Comparison of ENCODE assay signal across 8 cellular contexts in the genomic region with DNA sequence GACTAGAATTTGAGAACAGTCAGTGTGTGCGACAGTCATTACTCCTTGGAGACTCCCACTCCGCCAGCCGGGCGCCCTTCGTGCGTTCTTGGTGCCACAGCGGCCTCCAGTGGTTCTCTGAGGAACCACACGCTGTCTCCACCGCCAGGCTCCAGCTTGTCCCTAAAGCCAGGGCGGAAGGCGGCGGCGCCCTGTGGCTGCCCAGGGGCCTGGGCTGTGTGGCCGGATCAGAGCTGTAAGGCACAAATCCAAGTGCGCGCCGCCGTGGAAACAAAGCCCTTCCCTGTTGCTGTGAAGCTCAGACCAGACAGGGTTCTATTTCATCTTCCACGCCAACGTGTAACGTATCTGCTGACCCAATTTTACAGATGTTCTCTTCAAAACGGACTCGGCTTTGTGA. TPM values are rescaled to one million over a fixed set of nuclear protein-coding genes. Genes with fewer than 3 reads are reported as not detected.
DNase-seq lines count a peak whose midpoint lies in the region; ATAC-seq and TF ChIP-seq lines count a peak whose summit lies in the region.

No MANE protein-coding gene starts in this region.

- peaks cover 0 to 12% (median 6%) of the 10 kb centered on the region in 3 donors for H3K27me3 Mint-ChIP-seq in CD14-positive monocyte (ENCODE audit: low read depth in 3 of 3)

- ATAC-seq in GM19351 (IDR thresholded peaks at IDR 0.05; ENCODE audit: unreplicated experiment) (peak; percentile 95), HG03432 (IDR thresholded peaks at IDR 0.05; ENCODE audit: unreplicated experiment) (peak; percentile 97)

- no peak overlapping the region for H3K4me3 Mint-ChIP-seq in CD14-positive monocyte

- peak; percentile 75 for TF ChIP-seq CTCF in CD14-positive monocyte (IDR thresholded peaks at IDR 0.05)

- DNase-seq in CD14-positive monocyte (ENCODE audit: low spot score) (peak; percentile 55), NCI-H526 (lab: John Stamatoyannopoulos, UW) (peak; percentile 56 to 84), dermis blood vessel endothelial cell (peak; percentile 76), lung microvascular endothelial cell (ENCODE audit: low read depth in 2 of 2) (peak; percentile 61 to 83)
- DNase-seq in activated CD4-positive, alpha-beta T cell treated with anti-CD3 and anti-CD28 coated beads, Interleukin-2, amount 50 U/mL, for 1 hour, result peak; percentile 57
- DNase-seq in stimulated activated CD8-positive, alpha-beta memory T cell treated with anti-CD3 and anti-CD28 coated beads, Interleukin-12 subunit alpha, Interleukin-12 subunit beta, amount 100 ng/mL, for 24 hours (ENCODE audit: extremely low read depth), result peak; percentile 3

- peaks cover 2% of the 10 kb centered on the region for H3K4me1 Mint-ChIP-seq in CD14-positive monocyte

- H3K27ac Mint-ChIP-seq in CD14-positive monocyte, result no peak overlapping the region

- peaks cover 0 to 5% of the 10 kb centered on the region in 2 donors for H3K36me3 Mint-ChIP-seq in CD14-positive monocyte

- peaks cover 0 to under 1% (median 0%) of the 10 kb centered on the region in 7 donors for H3K9me3 Mint-ChIP-seq in CD14-positive monocyte

- intact Hi-C loops in CD14-positive monocyte (cut with micrococcal nuclease), result loop anchor here in 1 of 2 donors (5.0 to 10.0 kb wide), 2 partner anchors 1336 to 1429 kb away; no protein-coding TSS in a partner anchor

RNA-seq across cellular contexts. Expression of gene IDS, which starts 34.1 kb away (rescaled TPM):
- 10 to 100 TPM; 79.5 to 94.3 TPM for polyA plus RNA-seq in CD14-positive monocyte
- total RNA-seq in dermis blood vessel endothelial cell, result 26.4 and 36.1 TPM in 2 replicates
- 13.7 and 24.2 TPM in 2 replicates for total RNA-seq in lung microvascular endothelial cell

Comparison
In these comparisons a context has a peak if more than half of its experiments do, and no peak if none do; other contexts are left out.
1. Peak in every context shown above with its lines: DNase-seq and ATAC-seq.
2. DNase-seq: peak in every context shown above with its lines; median percentile 76 in dermis blood vessel endothelial cell; 72 in lung microvascular endothelial cell; 70 in NCI-H526; 57 in activated CD4-positive, alpha-beta T cell treated with anti-CD3 and anti-CD28 coated beads, Interleukin-2, amount 50 U/mL, for 1 hour; 55 in CD14-positive monocyte; 3 in stimulated activated CD8-positive, alpha-beta memory T cell treated with anti-CD3 and anti-CD28 coated beads, Interleukin-12 subunit alpha, Interleukin-12 subunit beta, amount 100 ng/mL, for 24 hours.